13 cellular contexts compared by ENCODE assay signal in genomic region chr4:122764071-122764807, GRCh38. TPM values are rescaled to one million over a fixed set of nuclear protein-coding genes. Genes with fewer than 3 reads are reported as not detected.
A peak's percentile ranks its signal among the peaks of the same experiment; 100 is the strongest.
DNase-seq lines count a peak whose midpoint lies in the region; ATAC-seq and TF ChIP-seq lines count a peak whose summit lies in the region.
"Had no signal": no experiment of that assay in that cellular context is flagged by ENCODE, and none has a peak within 500 bp of the region (broad histone marks: within the 10 kb centered on the region; RNA-seq: fewer than 3 reads in every experiment).

No MANE protein-coding gene starts in this region.

- in situ Hi-C loops in mammary epithelial cell (cut with MboI; ENCODE audit: low sequenced_read_pairs in 2 of 2): loop anchor here in 1 of 2 donors (10.0 kb wide), 1 partner anchor 61 kb away; the partner anchor contains the start of gene FGF2

- peak overlapping the region; percentile 44 for H2AFZ ChIP-seq in mammary epithelial cell (ENCODE audit: low read depth, low read length)

- H3K27ac Mint-ChIP-seq in activated CD4-positive, alpha-beta T cell treated with anti-CD3 and anti-CD28 coated beads for 36 hours: peak overlapping the region; percentile 40
- H3K27ac Mint-ChIP-seq in activated CD4-positive, alpha-beta T cell treated with anti-CD3 and anti-CD28 coated beads, Interleukin-2, amount 10 ng/mL, durations not matched to agents 7 days and 5 days: no peak overlapping the region

- H3K36me3 ChIP-seq in MG63: no peaks in the 10 kb centered on the region
- no peaks in the 10 kb centered on the region for H3K36me3 ChIP-seq in mammary epithelial cell (ENCODE audit: insufficient read depth, low read length)
- H3K36me3 ChIP-seq: cardiac muscle cell, left lung, ovary, stomach had no signal

- H3K79me2 ChIP-seq in mammary epithelial cell (ENCODE audit: insufficient read depth, low read length): no peaks in the 10 kb centered on the region

- peak overlapping the region; percentile 95 for H3K27ac ChIP-seq in mammary epithelial cell (ENCODE audit: insufficient read depth, low read depth, low read length)
- H3K27ac ChIP-seq: cardiac muscle cell, ovary, stomach had no signal

- BruUV-seq in mammary epithelial cell (replicated peaks; lab: Mats Ljungman, UMichigan): no TSS peak

- peaks cover 2% of the 10 kb centered on the region for H3K27me3 Mint-ChIP-seq in activated CD4-positive, alpha-beta T cell treated with anti-CD3 and anti-CD28 coated beads for 36 hours
- H3K27me3 Mint-ChIP-seq in activated CD4-positive, alpha-beta T cell treated with anti-CD3 and anti-CD28 coated beads, Interleukin-2, amount 10 ng/mL, durations not matched to agents 7 days and 5 days: no peaks in the 10 kb centered on the region

- no peaks in the 10 kb centered on the region for H4K20me1 ChIP-seq in mammary epithelial cell (ENCODE audit: insufficient read depth, low read length)

- no peak overlapping the region for H3K9ac ChIP-seq in mammary epithelial cell (ENCODE audit: insufficient read depth, low read length)

- no peaks in the 10 kb centered on the region for H3K36me3 Mint-ChIP-seq in activated CD4-positive, alpha-beta T cell treated with anti-CD3 and anti-CD28 coated beads for 36 hours (ENCODE audit: low read depth)
- no peaks in the 10 kb centered on the region for H3K36me3 Mint-ChIP-seq in activated CD4-positive, alpha-beta T cell treated with anti-CD3 and anti-CD28 coated beads, Interleukin-2, amount 10 ng/mL, durations not matched to agents 7 days and 5 days (ENCODE audit: low read depth)

- peak overlapping the region; percentile 9 for H3K4me3 ChIP-seq in MG63
- H3K4me3 ChIP-seq in mammary epithelial cell (replicated peaks in 1 of 3; ENCODE audit: insufficient read depth in 1 of 3, low read depth in 2 of 3, low read length in 3 of 3): no peak overlapping the region
- H3K4me3 ChIP-seq: cardiac muscle cell, left lung, ovary, stomach had no signal

- DNase-seq in activated CD4-positive, alpha-beta T cell treated with anti-CD3 and anti-CD28 coated beads for 36 hours: no peak
- no peak for DNase-seq in activated CD4-positive, alpha-beta T cell treated with anti-CD3 and anti-CD28 coated beads, Interleukin-2, amount 10 ng/mL, durations not matched to agents 7 days and 5 days
- DNase-seq in MG63: peak; percentile 19
- DNase-seq in mammary epithelial cell: no peak
- DNase-seq in omental fat pad (ENCODE audit: low spot score): no peak
- DNase-seq in hippocampal formation (lab: John Stamatoyannopoulos, UW): no peak
- DNase-seq in posterior cingulate gyrus: no peak
- no peak for DNase-seq in left ventricle myocardium superior
- DNase-seq: left lung, NCI-H774, ovary, stomach had no signal

- dilution Hi-C loops in mammary epithelial cell (cut with HindIII; ENCODE audit: low sequenced_read_pairs): loop anchor here (25.0 kb wide), 1 partner anchor 148 kb away; the partner anchor contains the start of gene NUDT6

- WGBS in mammary epithelial cell (ENCODE audit: low coverage, missing lambda C conversion rate): 79% methylated on average over 5 of the region's 5 CpGs

- peaks cover 17% of the 10 kb centered on the region for H3K4me1 ChIP-seq in mammary epithelial cell (ENCODE audit: insufficient read depth, low read length)
- H3K4me1 ChIP-seq: stomach had no signal

- H3K27me3 ChIP-seq in MG63 (no peaks in the 10 kb centered on the region), mammary epithelial cell (ENCODE audit: insufficient read depth, low read length) (no peaks in the 10 kb centered on the region)
- H3K27me3 ChIP-seq: cardiac muscle cell, left lung, ovary, stomach had no signal

- no peaks in the 10 kb centered on the region for H3K9me3 Mint-ChIP-seq in activated CD4-positive, alpha-beta T cell treated with anti-CD3 and anti-CD28 coated beads for 36 hours (ENCODE audit: low read depth)
- no peaks in the 10 kb centered on the region for H3K9me3 Mint-ChIP-seq in activated CD4-positive, alpha-beta T cell treated with anti-CD3 and anti-CD28 coated beads, Interleukin-2, amount 10 ng/mL, durations not matched to agents 7 days and 5 days

- no peak for ATAC-seq in activated CD4-positive, alpha-beta T cell treated with anti-CD3 and anti-CD28 coated beads for 36 hours
- ATAC-seq in omental fat pad (ENCODE audit: low FRiP score) (peak; percentile 43), left ventricle myocardium superior (no peak)

- CTCF ChIA-PET in activated CD4-positive, alpha-beta T cell treated with anti-CD3 and anti-CD28 coated beads for 36 hours (lab: Charles Lee): interaction anchor here (1.0 to 3.2 kb wide), 5 partner anchors 9 to 150 kb away, joined by 3 to 12 read pairs (median 4); no protein-coding TSS in a partner anchor
- CTCF ChIA-PET in activated CD4-positive, alpha-beta T cell treated with anti-CD3 and anti-CD28 coated beads, Interleukin-2, amount 10 ng/mL, durations not matched to agents 7 days and 5 days (lab: Charles Lee): no interaction called here
- CTCF ChIA-PET in mammary epithelial cell (lab: Charles Lee; ENCODE audit: low non-redundant PET): no interaction called here

- H3K4me3 Mint-ChIP-seq in activated CD4-positive, alpha-beta T cell treated with anti-CD3 and anti-CD28 coated beads for 36 hours: no peak overlapping the region
- no peak overlapping the region for H3K4me3 Mint-ChIP-seq in activated CD4-positive, alpha-beta T cell treated with anti-CD3 and anti-CD28 coated beads, Interleukin-2, amount 10 ng/mL, durations not matched to agents 7 days and 5 days

- TF ChIP-seq CTCF in mammary epithelial cell (conservative IDR thresholded peaks at IDR 0.05 in 1 of 2, IDR thresholded peaks at IDR 0.05 in 1 of 2; ENCODE audit: extremely low read depth in 1 of 2, insufficient read depth in 1 of 2, low read depth in 1 of 2, low read length in 2 of 2): no peak
- TF ChIP-seq CTCF in omental fat pad (IDR thresholded peaks at IDR 0.05): no peak

- peak overlapping the region; percentile 45 for H3K4me2 ChIP-seq in mammary epithelial cell (ENCODE audit: insufficient read depth, low read depth, low read length)

- H3K9me3 ChIP-seq in MG63: no peaks in the 10 kb centered on the region
- H3K9me3 ChIP-seq in mammary epithelial cell (replicated peaks; ENCODE audit: insufficient read depth, low read length): no peaks in the 10 kb centered on the region
- H3K9me3 ChIP-seq: left lung, ovary, stomach had no signal

- H3K4me1 Mint-ChIP-seq in activated CD4-positive, alpha-beta T cell treated with anti-CD3 and anti-CD28 coated beads for 36 hours: peaks cover 27% of the 10 kb centered on the region
- H3K4me1 Mint-ChIP-seq in activated CD4-positive, alpha-beta T cell treated with anti-CD3 and anti-CD28 coated beads, Interleukin-2, amount 10 ng/mL, durations not matched to agents 7 days and 5 days: peaks cover 33% of the 10 kb centered on the region

- intact Hi-C loops in activated CD4-positive, alpha-beta T cell treated with anti-CD3 and anti-CD28 coated beads for 36 hours (cut with DNase I, micrococcal nuclease): loop anchor here (1.0 to 2.0 kb wide), 2 partner anchors 50 to 51 kb away; no protein-coding TSS in a partner anchor
- intact Hi-C loops in mammary epithelial cell (cut with micrococcal nuclease) (loop anchor here (2.0 kb wide), 1 partner anchor 65 kb away; no protein-coding TSS in a partner anchor), posterior cingulate gyrus (cut with DNase I) (no loop called here), left ventricle myocardium superior (cut with micrococcal nuclease) (no loop called here)

- POLR2A ChIA-PET in activated CD4-positive, alpha-beta T cell treated with anti-CD3 and anti-CD28 coated beads for 36 hours (lab: Charles Lee): no interaction called here
- POLR2A ChIA-PET in activated CD4-positive, alpha-beta T cell treated with anti-CD3 and anti-CD28 coated beads, Interleukin-2, amount 10 ng/mL, durations not matched to agents 7 days and 5 days (lab: Charles Lee): no interaction called here

RNA-seq across cellular contexts. Expression of gene BBS12, which starts 31.7 kb away (rescaled TPM):
- 1 to 10 TPM; 2.8 to 3.9 TPM for total RNA-seq in activated CD4-positive, alpha-beta T cell treated with anti-CD3 and anti-CD28 coated beads for 36 hours
- total RNA-seq in activated CD4-positive, alpha-beta T cell treated with anti-CD3 and anti-CD28 coated beads, Interleukin-2, amount 10 ng/mL, durations not matched to agents 7 days and 5 days: 1 to 10 TPM; 1.7 to 2.1 TPM
- total RNA-seq in MG63 (2014; rRNA removed; shearing (Covaris generic); ENCODE audit: low replicate concordance): 2.6 and 5.6 TPM in 2 replicates
- total RNA-seq in mammary epithelial cell (10 to 100 TPM in 1 of 2 donors, 1 to 10 TPM in 1; 4.3 to 13.0 TPM), omental fat pad (1 to 10 TPM; 3.2 to 5.7 (median 3.7) TPM), left ventricle myocardium superior (5.5 TPM)
- polyA plus RNA-seq in mammary epithelial cell: 2.6 TPM
- 1.0 TPM for polyA minus RNA-seq in mammary epithelial cell

Comparison
In these comparisons a context has a peak if more than half of its experiments do, and no peak if none do; other contexts are left out.
1. intact Hi-C loops: an anchor here in activated CD4-positive, alpha-beta T cell treated with anti-CD3 and anti-CD28 coated beads for 36 hours (1.0 to 2.0 kb wide) and mammary epithelial cell (2.0 kb wide); none called in posterior cingulate gyrus and left ventricle myocardium superior.